19 cellular contexts compared by ENCODE assay signal in genomic region chr2:173326806-173327205, GRCh38. TPM values are rescaled to one million over a fixed set of nuclear protein-coding genes. Genes with fewer than 3 reads are reported as not detected.
DNase-seq lines count a peak whose midpoint lies in the region; ATAC-seq and TF ChIP-seq lines count a peak whose summit lies in the region.
"Had no signal": no experiment of that assay in that cellular context is flagged by ENCODE, and none has a peak within 500 bp of the region (broad histone marks: within the 10 kb centered on the region; RNA-seq: fewer than 3 reads in every experiment).

No MANE protein-coding gene starts in this region.

- H3K4me1 ChIP-seq in ascending aorta (no peaks in the 10 kb centered on the region), psoas muscle (no peaks in the 10 kb centered on the region), GM23338 (ENCODE audit: insufficient read depth) (no peaks in the 10 kb centered on the region)

- POLR2A ChIA-PET in AG04449 (lab: Yijun Ruan, JAX), result no interaction called here

- 57 to 61% (median 59%) methylated on average over 1 of the region's 1 CpG for WGBS in psoas muscle, 3 donors

- CTCF ChIA-PET in AG04449 (lab: Yijun Ruan, JAX), result no interaction called here

- H3K36me3 Mint-ChIP-seq in GM23338 (ENCODE audit: low read depth), result peaks cover 24% of the 10 kb centered on the region

- TF ChIP-seq CTCF in AG04449 (IDR thresholded peaks at IDR 0.05; ENCODE audit: insufficient read depth, low read length, missing control alignments) (no peak), fibroblast of the aortic adventitia (IDR thresholded peaks at IDR 0.05; ENCODE audit: insufficient read depth, low read length) (no peak), ascending aorta (IDR thresholded peaks at IDR 0.05) (no peak), psoas muscle (IDR thresholded peaks at IDR 0.05) (no peak), GM23338 (conservative IDR thresholded peaks at IDR 0.05; ENCODE audit: low read depth in 2 of 2) (no peak)

- peak; percentile 10 for DNase-seq in AG04449 (ENCODE audit: low read depth, low spot score)
- DNase-seq in ELR (ENCODE audit: low read depth), result peak; percentile 43
- peak; percentile 3 for DNase-seq in NCI-H226
- DNase-seq in fibroblast of the aortic adventitia (ENCODE audit: low read depth), result peak; percentile 5
- DNase-seq in ascending aorta (ENCODE audit: low spot score in 2 of 2), result no peak
- DNase-seq in psoas muscle, result no peak
- DNase-seq in GM23338 (ENCODE audit: low spot score), result no peak
- DNase-seq: CD4-positive, alpha-beta memory T cell; DMS79 treated with DMSO at 0.1 percent for 48 hours; KBM-7; NCI-H1048; NCI-H146; NCI-H2107; NCI-H446 treated with DMSO at 0.1 percent for 48 hours; NCI-H774; Right ventricle myocardium superior had no signal

- no peak overlapping the region for H3K27ac Mint-ChIP-seq in GM23338
- H3K27ac Mint-ChIP-seq: B cell; CD4-positive, alpha-beta memory T cell had no signal

- ATAC-seq in GM18873 (IDR thresholded peaks at IDR 0.05; ENCODE audit: low FRiP score, unreplicated experiment) (no peak), psoas muscle (no peak), GM23338 (no peak)
- ATAC-seq: HCT116 had no signal

- H3K79me2 ChIP-seq in GM23338 (replicated peaks; ENCODE audit: insufficient read depth), result no peaks in the 10 kb centered on the region

- H3K36me3 ChIP-seq in ascending aorta (no peaks in the 10 kb centered on the region), psoas muscle (ENCODE audit: insufficient read depth in 1 of 2, low read depth in 1 of 2) (no peaks in the 10 kb centered on the region), GM23338 (ENCODE audit: insufficient read depth) (peaks cover 4% of the 10 kb centered on the region; the same call in 1 of the 2 replicates)

- H3K9me3 ChIP-seq in ascending aorta (peaks cover 0 to 39% of the 10 kb centered on the region in 2 donors), psoas muscle (peaks cover 24% of the 10 kb centered on the region)

- H3K27me3 Mint-ChIP-seq in GM23338 (ENCODE audit: insufficient read depth, low read depth, poor library complexity), result no peaks in the 10 kb centered on the region
- H3K27me3 Mint-ChIP-seq: B cell had no signal

- H3K4me1 Mint-ChIP-seq in GM23338, result no peaks in the 10 kb centered on the region
- H3K4me1 Mint-ChIP-seq: B cell; CD4-positive, alpha-beta memory T cell had no signal

- H2AFZ ChIP-seq in GM23338, result no peak overlapping the region

- H3K4me3 ChIP-seq in AG04449 (ENCODE audit: low read depth, low read length) (no peak overlapping the region), fibroblast of the aortic adventitia (ENCODE audit: low read depth, low read length) (no peak overlapping the region), ascending aorta (no peak overlapping the region), psoas muscle (no peak overlapping the region), GM23338 (no peak overlapping the region)

- no peak overlapping the region for H3K4me3 Mint-ChIP-seq in GM23338
- H3K4me3 Mint-ChIP-seq: B cell; CD4-positive, alpha-beta memory T cell had no signal

- intact Hi-C loops in ascending aorta (cut with DNase I), result no loop called here
- intact Hi-C loops in psoas muscle (cut with DNase I), result no loop called here

- no peaks in the 10 kb centered on the region for H4K20me1 ChIP-seq in GM23338 (replicated peaks; ENCODE audit: insufficient read depth)

- H3K9me2 ChIP-seq in GM23338 (ENCODE audit: insufficient read depth), result no peaks in the 10 kb centered on the region

- peaks cover 50% of the 10 kb centered on the region for H3K9me3 Mint-ChIP-seq in GM23338

- no peaks in the 10 kb centered on the region for H3K27me3 ChIP-seq in ascending aorta
- no peaks in the 10 kb centered on the region for H3K27me3 ChIP-seq in psoas muscle (ENCODE audit: insufficient read depth in 3 of 3, low read length in 2 of 3)
- H3K27me3 ChIP-seq in GM23338 (ENCODE audit: insufficient read depth), result no peaks in the 10 kb centered on the region

- H3K4me2 ChIP-seq in GM23338, result no peak overlapping the region

- no peaks in the 10 kb centered on the region for H3F3A ChIP-seq in GM23338 (replicated peaks; ENCODE audit: low read depth)

- H3K27ac ChIP-seq in ascending aorta (no peak overlapping the region), psoas muscle (no peak overlapping the region), GM23338 (ENCODE audit: low read depth) (no peak overlapping the region)

TF ChIP-seq in GM23338, 12 proteins besides CTCF, POLR2A, EP300 and RAD21 (continues in another document):
- TF ChIP-seq NANOG (IDR thresholded peaks at IDR 0.05; ENCODE audit: borderline replicate concordance), result no peak
- no peak for TF ChIP-seq ZNF331 (CRISPR knock-in tag; IDR thresholded peaks at IDR 0.05; ENCODE audit: low read depth)
- TF ChIP-seq EZH2phosphoT487 (IDR thresholded peaks at IDR 0.05; ENCODE audit: unreplicated experiment), result no peak
- TF ChIP-seq POLR2AphosphoS5 (IDR thresholded peaks at IDR 0.05; ENCODE audit: low read depth), result no peak
- no peak for TF ChIP-seq ZNF114 (CRISPR knock-in tag; IDR thresholded peaks at IDR 0.05)
- TF ChIP-seq ZNF462 (CRISPR knock-in tag; IDR thresholded peaks at IDR 0.05), result no peak
- TF ChIP-seq EZH2 (IDR thresholded peaks at IDR 0.05; ENCODE audit: low read depth, unreplicated experiment), result no peak
- TF ChIP-seq, protein P1, sequence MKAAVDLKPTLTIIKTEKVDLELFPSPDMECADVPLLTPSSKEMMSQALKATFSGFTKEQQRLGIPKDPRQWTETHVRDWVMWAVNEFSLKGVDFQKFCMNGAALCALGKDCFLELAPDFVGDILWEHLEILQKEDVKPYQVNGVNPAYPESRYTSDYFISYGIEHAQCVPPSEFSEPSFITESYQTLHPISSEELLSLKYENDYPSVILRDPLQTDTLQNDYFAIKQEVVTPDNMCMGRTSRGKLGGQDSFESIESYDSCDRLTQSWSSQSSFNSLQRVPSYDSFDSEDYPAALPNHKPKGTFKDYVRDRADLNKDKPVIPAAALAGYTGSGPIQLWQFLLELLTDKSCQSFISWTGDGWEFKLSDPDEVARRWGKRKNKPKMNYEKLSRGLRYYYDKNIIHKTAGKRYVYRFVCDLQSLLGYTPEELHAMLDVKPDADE (IDR thresholded peaks at IDR 0.05), result no peak
- no peak for TF ChIP-seq CREB1 (CRISPR knock-in tag; IDR thresholded peaks at IDR 0.05; ENCODE audit: low read depth)

RNA-seq across cellular contexts. Expression of gene CDCA7, which starts 27.9 kb away (rescaled TPM):
- total RNA-seq in fibroblast of the aortic adventitia (ENCODE audit: low replicate concordance) (0.08 and 6.2 TPM in 2 replicates), ascending aorta (not detected), psoas muscle (1 to 10 TPM; 1.9 to 9.2 (median 2.3) TPM)
- polyA plus RNA-seq in psoas muscle (1 to 10 TPM in 2 of 3 donors, under 1 TPM in 1; 0.35 to 3.6 (median 1.7) TPM), GM23338 (2016; fragmentation: Nextera tagmentation; extraction: Ambion mirVana) (52.7 and 63.7 TPM in 2 replicates)
- total RNA-seq in GM23338 (2014; rRNA removed; shearing (Covaris generic)), result 84.3 and 95.5 TPM in 2 replicates

Comparison
In these comparisons a context has a peak if more than half of its experiments do, and no peak if none do; other contexts are left out.
1. DNase-seq: peak in AG04449 (single experiment), ELR (single experiment), NCI-H226 (single experiment) and fibroblast of the aortic adventitia (single experiment); none in ascending aorta (0 of 2), psoas muscle (0 of 2) and GM23338 (single experiment).